In the genomic region with DNA sequence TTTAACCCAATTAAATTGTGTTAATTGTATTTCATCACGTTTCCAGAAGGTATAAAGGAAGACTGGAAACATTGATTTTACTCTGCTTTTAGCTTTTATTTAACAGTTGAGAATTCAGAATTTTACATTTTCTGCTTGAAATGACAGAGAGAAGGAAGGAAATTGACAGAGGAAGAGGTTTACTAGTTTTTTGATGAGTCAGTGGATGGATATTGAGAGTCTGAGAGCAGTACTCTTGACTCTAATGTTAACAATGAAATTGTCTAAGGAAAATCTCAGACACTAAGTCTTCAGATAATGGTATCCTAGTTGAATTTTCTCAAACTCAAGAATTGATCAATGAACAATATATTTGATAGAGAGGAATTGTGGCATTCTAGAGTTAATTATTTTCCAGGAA, we compare ENCODE assay signal across 22 cellular contexts.
DNase-seq lines count a peak whose midpoint lies in the region; ATAC-seq, FAIRE-seq and TF ChIP-seq lines count a peak whose summit lies in the region.
"Had no signal": no experiment of that assay in that cellular context is flagged by ENCODE, and none has a peak within 500 bp of the region (broad histone marks: within the 10 kb centered on the region; RNA-seq: fewer than 3 reads in every experiment).

No MANE protein-coding gene starts in this region.

- no peak overlapping the region for H3K4me3 Mint-ChIP-seq in activated T-cell treated with anti-CD3 and anti-CD28 coated beads, Interleukin-2, amount 50 U/mL, for 72 hours
- no peak overlapping the region for H3K4me3 Mint-ChIP-seq in activated T-cell treated with anti-CD3 and anti-CD28 coated beads, Interleukin-2, amount 50 U/mL, for 24 hours
- H3K4me3 Mint-ChIP-seq: CD4-positive, alpha-beta memory T cell; nephron had no signal

- no peak for DNase-seq in activated T-cell treated with anti-CD3 and anti-CD28 coated beads, Interleukin-2, amount 50 U/mL, for 72 hours
- no peak for DNase-seq in activated T-cell treated with anti-CD3 and anti-CD28 coated beads, Interleukin-2, amount 50 U/mL, for 24 hours
- DNase-seq in M059J (ENCODE audit: low read depth) (peak; percentile 34), dermis blood vessel endothelial cell (peak; percentile 15), small intestine (no peak), OCI-M2 (lab: John Stamatoyannopoulos, UW; ENCODE audit: unreplicated experiment) (no peak), GM13976 (ENCODE audit: low spot score) (no peak), urothelium cell line (ENCODE audit: low spot score) (no peak)
- DNase-seq: activated CD8-positive, alpha-beta memory T cell treated with anti-CD3 and anti-CD28 coated beads, Interleukin-2, amount 50 U/mL, for 48 hours; activated gamma-delta T cell; amniotic stem cell; caudate nucleus; CD4-positive, alpha-beta memory T cell; DMS153; NCI-H1105 treated with DMSO at 0.1 percent for 48 hours; NCI-H524 treated with DMSO at 0.1 percent for 48 hours; stimulated activated CD4-positive, alpha-beta T cell treated with anti-CD3 and anti-CD28 coated beads, Interleukin-2, amount 100 ng/mL, for 24 hours; stimulated activated naive CD4-positive, alpha-beta T cell; thyroid gland had no signal

- peak overlapping the region; percentile 87 for H3K27ac Mint-ChIP-seq in activated T-cell treated with anti-CD3 and anti-CD28 coated beads, Interleukin-2, amount 50 U/mL, for 72 hours
- H3K27ac Mint-ChIP-seq in activated T-cell treated with anti-CD3 and anti-CD28 coated beads, Interleukin-2, amount 50 U/mL, for 24 hours: no peak overlapping the region
- H3K27ac Mint-ChIP-seq: CD4-positive, alpha-beta memory T cell; nephron had no signal

- no peaks in the 10 kb centered on the region for H3K4me1 ChIP-seq in small intestine (ENCODE audit: control insufficient read depth in 2 of 2, insufficient read depth in 1 of 2, low read depth in 1 of 2, low read length in 1 of 2)
- H3K4me1 ChIP-seq: thyroid gland had no signal

- no peaks in the 10 kb centered on the region for H3K27me3 Mint-ChIP-seq in activated T-cell treated with anti-CD3 and anti-CD28 coated beads, Interleukin-2, amount 50 U/mL, for 72 hours (ENCODE audit: low read depth)
- no peaks in the 10 kb centered on the region for H3K27me3 Mint-ChIP-seq in activated T-cell treated with anti-CD3 and anti-CD28 coated beads, Interleukin-2, amount 50 U/mL, for 24 hours
- H3K27me3 Mint-ChIP-seq: CD4-positive, alpha-beta memory T cell had no signal

- 76 to 89% (median 83%) methylated on average over 1 of the region's 1 CpG for WGBS in small intestine, 3 donors

- no peak overlapping the region for H3K4me3 ChIP-seq in small intestine (ENCODE audit: low read depth in 1 of 2, low read length in 2 of 2)
- H3K4me3 ChIP-seq: thyroid gland had no signal

- in situ Hi-C loops in GM13976 (cut with MboI; ENCODE audit: low sequenced_read_pairs, unreplicated experiment): no loop called here

- no peaks in the 10 kb centered on the region for H3K9me3 ChIP-seq in small intestine (ENCODE audit: control insufficient read depth, low read depth)
- H3K9me3 ChIP-seq: thyroid gland had no signal

- H3K36me3 Mint-ChIP-seq in activated T-cell treated with anti-CD3 and anti-CD28 coated beads, Interleukin-2, amount 50 U/mL, for 72 hours (ENCODE audit: insufficient read depth in 2 of 2): peaks cover 0 to 10% of the 10 kb centered on the region in 2 donors
- H3K36me3 Mint-ChIP-seq in activated T-cell treated with anti-CD3 and anti-CD28 coated beads, Interleukin-2, amount 50 U/mL, for 24 hours (ENCODE audit: low read depth): peaks cover 63% of the 10 kb centered on the region

- H3K9me3 Mint-ChIP-seq in activated T-cell treated with anti-CD3 and anti-CD28 coated beads, Interleukin-2, amount 50 U/mL, for 72 hours: no peaks in the 10 kb centered on the region
- H3K9me3 Mint-ChIP-seq in activated T-cell treated with anti-CD3 and anti-CD28 coated beads, Interleukin-2, amount 50 U/mL, for 24 hours: no peaks in the 10 kb centered on the region
- H3K9me3 Mint-ChIP-seq: CD4-positive, alpha-beta memory T cell; nephron had no signal

- no peak overlapping the region for H3K27ac ChIP-seq in small intestine (ENCODE audit: low read depth in 1 of 2, low read length in 1 of 2)
- H3K27ac ChIP-seq: thyroid gland had no signal

- FAIRE-seq in small intestine (lab: Jason Lieb, UNC): peak; percentile 5
- no peak for FAIRE-seq in urothelium cell line (lab: Jason Lieb, UNC)
- FAIRE-seq: HTR-8/SVneo had no signal

- peaks cover 5% of the 10 kb centered on the region for H3K4me1 Mint-ChIP-seq in activated T-cell treated with anti-CD3 and anti-CD28 coated beads, Interleukin-2, amount 50 U/mL, for 72 hours (ENCODE audit: low read depth)
- H3K4me1 Mint-ChIP-seq in activated T-cell treated with anti-CD3 and anti-CD28 coated beads, Interleukin-2, amount 50 U/mL, for 24 hours (ENCODE audit: low read depth): peaks cover 4% of the 10 kb centered on the region
- H3K4me1 Mint-ChIP-seq: nephron had no signal

- no peak for TF ChIP-seq CTCF in GM13976 (IDR thresholded peaks at IDR 0.05; ENCODE audit: borderline replicate concordance, control extremely low read depth, extremely low read depth, insufficient read depth, missing control alignments)

- H3K36me3 ChIP-seq in small intestine (ENCODE audit: control insufficient read depth in 2 of 2, insufficient read depth in 2 of 2, low read length in 2 of 2): peaks cover 0 to 2% of the 10 kb centered on the region in 2 donors
- H3K36me3 ChIP-seq: thyroid gland had no signal

- H3K27me3 ChIP-seq in small intestine (ENCODE audit: control insufficient read depth in 2 of 2, insufficient read depth in 2 of 2, low read length in 2 of 2): no peaks in the 10 kb centered on the region
- H3K27me3 ChIP-seq: thyroid gland had no signal

- no peak for ATAC-seq in activated T-cell treated with anti-CD3 and anti-CD28 coated beads, Interleukin-2, amount 50 U/mL, for 72 hours (replicated peaks in 1 of 2)
- ATAC-seq: esophagus mucosa had no signal

Comparison
In these comparisons a context has a peak if more than half of its experiments do, and no peak if none do; other contexts are left out.
1. DNase-seq: peak in M059J (single experiment) and dermis blood vessel endothelial cell (single experiment); none in activated T-cell treated with anti-CD3 and anti-CD28 coated beads, Interleukin-2, amount 50 U/mL, for 72 hours (0 of 2), activated T-cell treated with anti-CD3 and anti-CD28 coated beads, Interleukin-2, amount 50 U/mL, for 24 hours (single experiment), small intestine (single experiment), OCI-M2 (single experiment), GM13976 (single experiment) and urothelium cell line (single experiment).